Comparison of ENCODE assay signal across 1 cellular context in genomic region chr3:186937017-186937875, GRCh38.
TF ChIP-seq lines count a peak whose summit lies in the region.

No MANE protein-coding gene starts in this region.

TF ChIP-seq in HepG2, 621 proteins besides CTCF, POLR2A, EP300 and RAD21 (continued from another document):
- TF ChIP-seq SIN3A (IDR thresholded peaks at IDR 0.05; ENCODE audit: borderline replicate concordance, low read depth, low read length), result no peak
- TF ChIP-seq E2F2 (CRISPR knock-in tag; IDR thresholded peaks at IDR 0.05; ENCODE audit: borderline replicate concordance), result no peak
- no peak for TF ChIP-seq ATF7-NPFF (CRISPR knock-in tag; IDR thresholded peaks at IDR 0.05; ENCODE audit: low read depth)
- TF ChIP-seq FIP1L1 (IDR thresholded peaks at IDR 0.05; ENCODE audit: borderline replicate concordance, insufficient read depth, low read depth, low read length), result no peak
- TF ChIP-seq MEIS1 (CRISPR knock-in tag; IDR thresholded peaks at IDR 0.05; ENCODE audit: borderline replicate concordance), result no peak
- no peak for TF ChIP-seq CC2D1A (CRISPR knock-in tag; IDR thresholded peaks at IDR 0.05)
- TF ChIP-seq TGIF2 (CRISPR knock-in tag; IDR thresholded peaks at IDR 0.05), result no peak
- TF ChIP-seq GLI4 (CRISPR knock-in tag; IDR thresholded peaks at IDR 0.05; ENCODE audit: borderline replicate concordance), result no peak
- no peak for TF ChIP-seq MTF2 (CRISPR knock-in tag; IDR thresholded peaks at IDR 0.05; ENCODE audit: borderline replicate concordance)
- TF ChIP-seq, protein P1, sequence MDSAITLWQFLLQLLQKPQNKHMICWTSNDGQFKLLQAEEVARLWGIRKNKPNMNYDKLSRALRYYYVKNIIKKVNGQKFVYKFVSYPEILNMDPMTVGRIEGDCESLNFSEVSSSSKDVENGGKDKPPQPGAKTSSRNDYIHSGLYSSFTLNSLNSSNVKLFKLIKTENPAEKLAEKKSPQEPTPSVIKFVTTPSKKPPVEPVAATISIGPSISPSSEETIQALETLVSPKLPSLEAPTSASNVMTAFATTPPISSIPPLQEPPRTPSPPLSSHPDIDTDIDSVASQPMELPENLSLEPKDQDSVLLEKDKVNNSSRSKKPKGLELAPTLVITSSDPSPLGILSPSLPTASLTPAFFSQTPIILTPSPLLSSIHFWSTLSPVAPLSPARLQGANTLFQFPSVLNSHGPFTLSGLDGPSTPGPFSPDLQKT (CRISPR knock-in tag; IDR thresholded peaks at IDR 0.05; ENCODE audit: borderline replicate concordance), result no peak
- no peak for TF ChIP-seq KMT2A (CRISPR knock-in tag; IDR thresholded peaks at IDR 0.05)
- no peak for TF ChIP-seq MTA1 (CRISPR knock-in tag; IDR thresholded peaks at IDR 0.05; ENCODE audit: borderline replicate concordance)
